20 cellular contexts compared by ENCODE assay signal in genomic region chr2:233996436-233996835, GRCh38. TPM values are rescaled to one million over a fixed set of nuclear protein-coding genes. Genes with fewer than 3 reads are reported as not detected.
DNase-seq lines count a peak whose midpoint lies in the region; ATAC-seq, FAIRE-seq and TF ChIP-seq lines count a peak whose summit lies in the region.
"Had no signal": no experiment of that assay in that cellular context is flagged by ENCODE, and none has a peak within 500 bp of the region (broad histone marks: within the 10 kb centered on the region; RNA-seq: fewer than 3 reads in every experiment).

No MANE protein-coding gene starts in this region.

- no peaks in the 10 kb centered on the region for H3K4me1 ChIP-seq in gastroesophageal sphincter
- H3K4me1 ChIP-seq: Peyer's patch had no signal

- no peak overlapping the region for H3K4me3 Mint-ChIP-seq in activated CD8-positive, alpha-beta T cell treated with anti-CD3 and anti-CD28 coated beads, Interleukin-2, amount 10 ng/mL, durations not matched to agents 7 days and 5 days
- H3K4me3 Mint-ChIP-seq in activated CD8-positive, alpha-beta T cell treated with anti-CD3 and anti-CD28 coated beads for 36 hours, result no peak overlapping the region

- CTCF ChIA-PET in activated CD8-positive, alpha-beta T cell treated with anti-CD3 and anti-CD28 coated beads, Interleukin-2, amount 10 ng/mL, durations not matched to agents 7 days and 5 days (lab: Charles Lee), result interaction anchor here (1.0 kb wide), 1 partner anchor 36 kb away, joined by 3 read pairs; no protein-coding TSS in a partner anchor
- CTCF ChIA-PET in activated CD8-positive, alpha-beta T cell treated with anti-CD3 and anti-CD28 coated beads for 36 hours (lab: Charles Lee), result no interaction called here

- no peak for TF ChIP-seq POLR2A in gastroesophageal sphincter (IDR thresholded peaks at IDR 0.05)

- peak; percentile 9 for DNase-seq in activated CD8-positive, alpha-beta T cell treated with anti-CD3 and anti-CD28 coated beads, Interleukin-2, amount 10 ng/mL, durations not matched to agents 7 days and 5 days
- no peak for DNase-seq in activated CD8-positive, alpha-beta T cell treated with anti-CD3 and anti-CD28 coated beads for 36 hours
- peak; percentile 46 for DNase-seq in HFF-Myc (ENCODE audit: extremely low read depth, low read depth)
- DNase-seq in fibroblast of gingiva (ENCODE audit: low read depth), result peak; percentile 24
- no peak for DNase-seq in urothelium cell line (ENCODE audit: low spot score)
- DNase-seq in activated CD4-positive, alpha-beta T cell treated with anti-CD3 and anti-CD28 coated beads, Interleukin-2, amount 50 U/mL, for 4 hours, result no peak
- DNase-seq: C1 segment of cervical spinal cord; CD8-positive, alpha-beta memory T cell; NCI-H1092; NCI-H146; NCI-H2081 treated with DMSO at 0.1 percent for 48 hours; NCI-H446 treated with DMSO at 0.1 percent for 48 hours; NCI-H69; Peyer's patch had no signal

- no peak for TF ChIP-seq CTCF in activated CD8-positive, alpha-beta T cell treated with anti-CD3 and anti-CD28 coated beads for 36 hours (IDR thresholded peaks at IDR 0.05)
- no peak for TF ChIP-seq CTCF in HFF-Myc (IDR thresholded peaks at IDR 0.05; ENCODE audit: low read depth, low read length, missing control alignments)
- TF ChIP-seq CTCF in gastroesophageal sphincter (IDR thresholded peaks at IDR 0.05), result no peak

- intact Hi-C loops in activated CD8-positive, alpha-beta T cell treated with anti-CD3 and anti-CD28 coated beads for 36 hours (cut with micrococcal nuclease), result no loop called here

- H3K27me3 ChIP-seq in gastroesophageal sphincter, result peaks cover 36% of the 10 kb centered on the region
- H3K27me3 ChIP-seq: Peyer's patch had no signal

- no peaks in the 10 kb centered on the region for H3K27me3 Mint-ChIP-seq in activated CD8-positive, alpha-beta T cell treated with anti-CD3 and anti-CD28 coated beads, Interleukin-2, amount 10 ng/mL, durations not matched to agents 7 days and 5 days (ENCODE audit: low read depth)
- no peaks in the 10 kb centered on the region for H3K27me3 Mint-ChIP-seq in activated CD8-positive, alpha-beta T cell treated with anti-CD3 and anti-CD28 coated beads for 36 hours
- H3K27me3 Mint-ChIP-seq: CD8-positive, alpha-beta memory T cell had no signal

- H3K4me3 ChIP-seq in HFF-Myc (replicated peaks; ENCODE audit: low read depth, low read length) (no peak overlapping the region), gastroesophageal sphincter (no peak overlapping the region)
- H3K4me3 ChIP-seq: Peyer's patch had no signal

- H3K4me1 Mint-ChIP-seq in activated CD8-positive, alpha-beta T cell treated with anti-CD3 and anti-CD28 coated beads, Interleukin-2, amount 10 ng/mL, durations not matched to agents 7 days and 5 days (ENCODE audit: low read depth), result peaks cover 66% of the 10 kb centered on the region
- peaks cover 53% of the 10 kb centered on the region for H3K4me1 Mint-ChIP-seq in activated CD8-positive, alpha-beta T cell treated with anti-CD3 and anti-CD28 coated beads for 36 hours (ENCODE audit: low read depth)

- H3K9me3 ChIP-seq in gastroesophageal sphincter, result peaks cover 0 to 14% (median 0%) of the 10 kb centered on the region in 3 donors
- H3K9me3 ChIP-seq: Peyer's patch had no signal

- 35 to 54% methylated on average over 4 to 5 of the region's 5 CpGs for WGBS in gastroesophageal sphincter (ENCODE audit: low coverage in 1 of 2), 2 donors

- no peak for ATAC-seq in activated CD8-positive, alpha-beta T cell treated with anti-CD3 and anti-CD28 coated beads, Interleukin-2, amount 10 ng/mL, durations not matched to agents 7 days and 5 days
- no peak for ATAC-seq in activated CD8-positive, alpha-beta T cell treated with anti-CD3 and anti-CD28 coated beads for 36 hours
- ATAC-seq in GM19351 (IDR thresholded peaks at IDR 0.05; ENCODE audit: unreplicated experiment) (no peak), gastroesophageal sphincter (no peak)
- ATAC-seq: Right ventricle myocardium inferior had no signal

- no peak for FAIRE-seq in urothelium cell line (lab: Jason Lieb, UNC)

- H3K27ac Mint-ChIP-seq in activated CD8-positive, alpha-beta T cell treated with anti-CD3 and anti-CD28 coated beads, Interleukin-2, amount 10 ng/mL, durations not matched to agents 7 days and 5 days, result no peak overlapping the region
- no peak overlapping the region for H3K27ac Mint-ChIP-seq in activated CD8-positive, alpha-beta T cell treated with anti-CD3 and anti-CD28 coated beads for 36 hours
- H3K27ac Mint-ChIP-seq: CD8-positive, alpha-beta memory T cell had no signal

- H3K27ac ChIP-seq in gastroesophageal sphincter, result no peak overlapping the region
- H3K27ac ChIP-seq: Peyer's patch had no signal

- no peak for TF ChIP-seq EP300 in gastroesophageal sphincter (IDR thresholded peaks at IDR 0.05)

- POLR2A ChIA-PET in activated CD8-positive, alpha-beta T cell treated with anti-CD3 and anti-CD28 coated beads, Interleukin-2, amount 10 ng/mL, durations not matched to agents 7 days and 5 days (lab: Charles Lee), result no interaction called here
- POLR2A ChIA-PET in activated CD8-positive, alpha-beta T cell treated with anti-CD3 and anti-CD28 coated beads for 36 hours (lab: Charles Lee), result no interaction called here

- no peaks in the 10 kb centered on the region for H3K9me3 Mint-ChIP-seq in activated CD8-positive, alpha-beta T cell treated with anti-CD3 and anti-CD28 coated beads, Interleukin-2, amount 10 ng/mL, durations not matched to agents 7 days and 5 days (ENCODE audit: insufficient read depth)
- no peaks in the 10 kb centered on the region for H3K9me3 Mint-ChIP-seq in activated CD8-positive, alpha-beta T cell treated with anti-CD3 and anti-CD28 coated beads for 36 hours
- H3K9me3 Mint-ChIP-seq: CD8-positive, alpha-beta memory T cell had no signal

- no peaks in the 10 kb centered on the region for H3K36me3 Mint-ChIP-seq in activated CD8-positive, alpha-beta T cell treated with anti-CD3 and anti-CD28 coated beads, Interleukin-2, amount 10 ng/mL, durations not matched to agents 7 days and 5 days (ENCODE audit: low read depth)
- H3K36me3 Mint-ChIP-seq in activated CD8-positive, alpha-beta T cell treated with anti-CD3 and anti-CD28 coated beads for 36 hours (ENCODE audit: low read depth), result no peaks in the 10 kb centered on the region

- no peaks in the 10 kb centered on the region for H3K36me3 ChIP-seq in gastroesophageal sphincter
- H3K36me3 ChIP-seq: Peyer's patch had no signal

RNA-seq across cellular contexts. Expression of gene SPP2, which starts 54.1 kb away (rescaled TPM):
- not detected for total RNA-seq in activated CD8-positive, alpha-beta T cell treated with anti-CD3 and anti-CD28 coated beads, Interleukin-2, amount 10 ng/mL, durations not matched to agents 7 days and 5 days
- total RNA-seq in activated CD8-positive, alpha-beta T cell treated with anti-CD3 and anti-CD28 coated beads for 36 hours, result not detected
- total RNA-seq in gastroesophageal sphincter, result not detected
- total RNA-seq: A172; CD8-positive, alpha-beta memory T cell; LHCN-M2; Peyer's patch; Right ventricle myocardium inferior; SK-MEL-5 had no signal

Comparison
In these comparisons a context has a peak if more than half of its experiments do, and no peak if none do; other contexts are left out.
1. DNase-seq: peak in activated CD8-positive, alpha-beta T cell treated with anti-CD3 and anti-CD28 coated beads, Interleukin-2, amount 10 ng/mL, durations not matched to agents 7 days and 5 days (single experiment), HFF-Myc (single experiment) and fibroblast of gingiva (single experiment); none in activated CD8-positive, alpha-beta T cell treated with anti-CD3 and anti-CD28 coated beads for 36 hours (single experiment), urothelium cell line (single experiment) and activated CD4-positive, alpha-beta T cell treated with anti-CD3 and anti-CD28 coated beads, Interleukin-2, amount 50 U/mL, for 4 hours (0 of 2).